In the genomic region with DNA sequence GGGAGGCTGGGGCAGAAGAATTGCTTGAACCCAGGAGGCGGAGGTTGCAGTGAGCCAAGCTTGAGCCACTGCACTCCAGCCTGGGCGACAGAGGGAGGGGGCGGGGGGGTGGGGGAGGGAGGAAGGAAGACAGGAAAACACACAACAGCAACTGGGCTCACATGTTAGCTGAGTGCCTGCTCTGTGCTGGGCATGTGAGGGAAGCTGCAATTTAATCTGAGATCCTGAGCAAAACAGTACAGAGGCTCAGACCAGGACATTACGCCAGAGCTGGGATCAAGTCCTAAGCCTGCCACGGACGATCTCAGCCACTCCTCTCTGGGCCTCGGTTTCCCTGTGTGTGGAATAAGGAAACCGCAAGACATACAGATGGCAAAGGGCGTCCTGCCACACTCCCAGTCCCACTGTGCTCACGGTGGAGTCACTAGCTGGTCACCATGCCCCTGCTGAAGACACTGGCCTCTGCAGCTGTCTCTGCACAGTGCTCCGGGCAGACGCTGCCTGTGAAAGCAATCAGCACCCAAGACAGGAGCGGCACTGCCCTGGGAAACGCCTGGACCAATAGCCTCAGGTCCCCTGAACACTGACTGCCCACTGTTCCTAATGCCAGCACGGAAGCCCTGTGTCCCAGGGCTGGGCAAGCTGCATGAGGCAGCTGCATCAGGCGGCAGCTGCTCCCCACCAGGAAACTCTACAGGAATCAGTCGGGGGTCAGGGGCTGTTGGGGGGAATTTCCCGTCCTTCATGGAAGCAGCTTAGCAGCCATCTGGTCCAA, we compare ENCODE assay signal across 12 cellular contexts.
A peak's percentile ranks its signal among the peaks of the same experiment; 100 is the strongest.
DNase-seq lines count a peak whose midpoint lies in the region; ATAC-seq and TF ChIP-seq lines count a peak whose summit lies in the region.
"Had no signal": no experiment of that assay in that cellular context is flagged by ENCODE, and none has a peak within 500 bp of the region (broad histone marks: within the 10 kb centered on the region; RNA-seq: fewer than 3 reads in every experiment).

No MANE protein-coding gene starts in this region.

- no peaks in the 10 kb centered on the region for H4K20me1 ChIP-seq in HCT116 (ENCODE audit: insufficient read depth)

- no peaks in the 10 kb centered on the region for H3K9me3 Mint-ChIP-seq in stimulated activated naive B cell treated with anti-CD40 and anti-IgM and Interleukin-4, amounts not matched to agents 10 μg/mL and 1 μg/mL and 100 μg/mL, for 72 hours
- H3K9me3 Mint-ChIP-seq in CD14-positive monocyte: peaks cover 0 to 2% (median 0%) of the 10 kb centered on the region in 7 donors
- H3K9me3 Mint-ChIP-seq: stimulated activated naive CD8-positive, alpha-beta T cell treated with anti-CD3 and anti-CD28 coated beads, Interleukin-15, Interleukin-2, amounts not matched to agents 100 ng/mL and 50 ng/mL, for 24 hours had no signal

- BruUV-seq in HCT116 (replicated peaks; lab: Mats Ljungman, UMichigan): no TSS peak

- TF ChIP-seq POLR2A in HCT116 (IDR thresholded peaks at IDR 0.05; ENCODE audit: borderline replicate concordance, extremely low read depth, insufficient read depth, insufficient read length) (no peak), prostate gland (IDR thresholded peaks at IDR 0.05) (no peak), GM18505 (IDR thresholded peaks at IDR 0.05; ENCODE audit: borderline replicate concordance, extremely low read depth, insufficient read depth, insufficient read length) (no peak)

- peaks cover 45% of the 10 kb centered on the region; the same call in 1 of the 2 replicates for H3K79me2 ChIP-seq in HCT116 (ENCODE audit: insufficient read depth, low read length)

- ATAC-seq in HCT116 (no peak), GM18505 (IDR thresholded peaks at IDR 0.05; ENCODE audit: unreplicated experiment) (no peak)
- no peak for ATAC-seq in stimulated activated naive B cell treated with anti-CD40 and anti-IgM and Interleukin-4, amounts not matched to agents 10 μg/mL and 1 μg/mL and 100 μg/mL, for 72 hours (replicated peaks)
- ATAC-seq: naive thymus-derived CD4-positive, alpha-beta T cell had no signal

- peak overlapping the region; percentile 79 for H3K4me2 ChIP-seq in HCT116 (ENCODE audit: low read length)

- H3K27me3 ChIP-seq in HCT116 (ENCODE audit: insufficient read depth, low read length): no peaks in the 10 kb centered on the region
- no peaks in the 10 kb centered on the region for H3K27me3 ChIP-seq in prostate gland (replicated peaks; ENCODE audit: insufficient read depth)
- H3K27me3 ChIP-seq: right lobe of liver had no signal

- no peak overlapping the region for H2AFZ ChIP-seq in HCT116 (ENCODE audit: low read depth, low read length, poor library complexity, severe bottlenecking)

- H3K9ac ChIP-seq in HCT116 (ENCODE audit: low read length): peak overlapping the region; percentile 65

- no peaks in the 10 kb centered on the region for H3K9me2 ChIP-seq in HCT116 (ENCODE audit: insufficient read depth)

- no peak for DNase-seq in HCT116 (ENCODE audit: low read depth, low spot score)
- DNase-seq in RPMI7951 (ENCODE audit: low read depth): peak; percentile 80
- peak; percentile 41 for DNase-seq in fibroblast of villous mesenchyme (ENCODE audit: low read depth)
- no peak for DNase-seq in stimulated activated naive B cell treated with anti-CD40 and anti-IgM and Interleukin-4, amounts not matched to agents 10 μg/mL and 1 μg/mL and 100 μg/mL, for 72 hours
- no peak for DNase-seq in prostate gland (ENCODE audit: low spot score)
- DNase-seq in CD14-positive monocyte (ENCODE audit: low spot score): no peak
- DNase-seq: activated effector memory CD4-positive, alpha-beta T cell treated with Interleukin-2 at 50 U/mL for 16 hours; naive thymus-derived CD4-positive, alpha-beta T cell; NCI-H748 treated with DMSO at 0.1 percent for 48 hours; right lobe of liver had no signal

- TF ChIP-seq CTCF in HCT116 (IDR thresholded peaks at IDR 0.05 in 2 of 3, conservative IDR thresholded peaks at IDR 0.05 in 1 of 3; ENCODE audit: borderline replicate concordance in 1 of 3, insufficient read depth in 1 of 3, low read depth in 2 of 3, low read length in 2 of 3) (no peak), fibroblast of villous mesenchyme (IDR thresholded peaks at IDR 0.05; ENCODE audit: insufficient read depth, low read depth, low read length) (no peak), prostate gland (IDR thresholded peaks at IDR 0.05) (no peak), CD14-positive monocyte (IDR thresholded peaks at IDR 0.05) (no peak)

- 72% methylated on average over 18 of the region's 18 CpGs for WGBS in prostate gland

- H3K27ac ChIP-seq in HCT116 (ENCODE audit: low read depth, low read length) (peak overlapping the region; percentile 76), prostate gland (no peak overlapping the region)
- H3K27ac ChIP-seq: right lobe of liver had no signal

- H3K27ac Mint-ChIP-seq in stimulated activated naive B cell treated with anti-CD40 and anti-IgM and Interleukin-4, amounts not matched to agents 10 μg/mL and 1 μg/mL and 100 μg/mL, for 72 hours: peak overlapping the region; percentile 51
- peak overlapping the region in 1 of 7 donors; percentile 48 for H3K27ac Mint-ChIP-seq in CD14-positive monocyte
- H3K27ac Mint-ChIP-seq: naive thymus-derived CD4-positive, alpha-beta T cell; stimulated activated naive CD8-positive, alpha-beta T cell treated with anti-CD3 and anti-CD28 coated beads, Interleukin-15, Interleukin-2, amounts not matched to agents 100 ng/mL and 50 ng/mL, for 24 hours had no signal

- H3K36me3 ChIP-seq in HCT116 (ENCODE audit: control insufficient read depth in 1 of 2, insufficient read depth in 2 of 2, low read length in 2 of 2) (no peaks in the 10 kb centered on the region), prostate gland (no peaks in the 10 kb centered on the region)
- H3K36me3 ChIP-seq: right lobe of liver had no signal

- peaks cover 35 to 46% of the 10 kb centered on the region in 2 experiments for H3K4me1 ChIP-seq in HCT116 (ENCODE audit: control insufficient read depth in 1 of 2, insufficient read depth in 2 of 2, low read length in 2 of 2)
- peaks cover 15% of the 10 kb centered on the region for H3K4me1 ChIP-seq in prostate gland (replicated peaks)

- no peaks in the 10 kb centered on the region for H3K27me3 Mint-ChIP-seq in stimulated activated naive B cell treated with anti-CD40 and anti-IgM and Interleukin-4, amounts not matched to agents 10 μg/mL and 1 μg/mL and 100 μg/mL, for 72 hours
- peaks cover 2 to 23% (median 13%) of the 10 kb centered on the region in 3 donors for H3K27me3 Mint-ChIP-seq in CD14-positive monocyte (ENCODE audit: low read depth in 3 of 3)

- no peak overlapping the region for H3K4me3 Mint-ChIP-seq in stimulated activated naive B cell treated with anti-CD40 and anti-IgM and Interleukin-4, amounts not matched to agents 10 μg/mL and 1 μg/mL and 100 μg/mL, for 72 hours
- H3K4me3 Mint-ChIP-seq in CD14-positive monocyte: no peak overlapping the region
- H3K4me3 Mint-ChIP-seq: naive thymus-derived CD4-positive, alpha-beta T cell; stimulated activated naive CD8-positive, alpha-beta T cell treated with anti-CD3 and anti-CD28 coated beads, Interleukin-15, Interleukin-2, amounts not matched to agents 100 ng/mL and 50 ng/mL, for 24 hours had no signal

- CTCF ChIA-PET in HCT116 (lab: Charles Lee): interaction anchor here (1.3 kb wide), 1 partner anchor 9 kb away, joined by 3 read pairs; no protein-coding TSS in a partner anchor

- RAD21 ChIA-PET in HCT116 (lab: Charles Lee; ENCODE audit: low non-redundant PET in 1 of 2, low total read pairs in 2 of 2, uncharacterized antibody in 2 of 2, unreplicated experiment in 2 of 2): no interaction called here

- H3K36me3 Mint-ChIP-seq in stimulated activated naive B cell treated with anti-CD40 and anti-IgM and Interleukin-4, amounts not matched to agents 10 μg/mL and 1 μg/mL and 100 μg/mL, for 72 hours: peaks cover 18 to 43% of the 10 kb centered on the region in 2 donors
- H3K36me3 Mint-ChIP-seq in CD14-positive monocyte: peaks cover 0 to 2% of the 10 kb centered on the region in 2 donors
- H3K36me3 Mint-ChIP-seq: naive thymus-derived CD4-positive, alpha-beta T cell had no signal

- POLR2A ChIA-PET in HCT116 (lab: Charles Lee): no interaction called here

- no peak for TF ChIP-seq RAD21 in HCT116 (IDR thresholded peaks at IDR 0.05; ENCODE audit: low read depth)

- H3K4me3 ChIP-seq in HCT116 (replicated peaks in 1 of 2; ENCODE audit: low read depth in 1 of 2, low read length in 2 of 2) (peak overlapping the region in 1 of 2 experiments; percentile 41; a peak in 3 of 4 replicates), fibroblast of villous mesenchyme (ENCODE audit: low read depth, low read length) (no peak overlapping the region), prostate gland (no peak overlapping the region)
- H3K4me3 ChIP-seq: right lobe of liver had no signal

- intact Hi-C loops in HCT116 (cut with micrococcal nuclease) (no loop called here), prostate gland (cut with DNase I) (no loop called here), CD14-positive monocyte (cut with micrococcal nuclease) (no loop called here)

- H3K9me3 ChIP-seq in HCT116 (ENCODE audit: control insufficient read depth in 1 of 2, insufficient read depth in 1 of 2, low read depth in 1 of 2, low read length in 2 of 2): no peaks in the 10 kb centered on the region
- no peaks in the 10 kb centered on the region for H3K9me3 ChIP-seq in prostate gland
- H3K9me3 ChIP-seq: right lobe of liver had no signal

- H3K4me1 Mint-ChIP-seq in stimulated activated naive B cell treated with anti-CD40 and anti-IgM and Interleukin-4, amounts not matched to agents 10 μg/mL and 1 μg/mL and 100 μg/mL, for 72 hours: peaks cover 47 to 82% of the 10 kb centered on the region in 2 donors
- peaks cover 13% of the 10 kb centered on the region for H3K4me1 Mint-ChIP-seq in CD14-positive monocyte

Comparison
In these comparisons a context has a peak if more than half of its experiments do, and no peak if none do; other contexts are left out.
1. DNase-seq: peak in RPMI7951 (single experiment) and fibroblast of villous mesenchyme (single experiment); none in HCT116 (single experiment), stimulated activated naive B cell treated with anti-CD40 and anti-IgM and Interleukin-4, amounts not matched to agents 10 μg/mL and 1 μg/mL and 100 μg/mL, for 72 hours (single experiment), prostate gland (single experiment) and CD14-positive monocyte (single experiment).